Comparison of ENCODE assay signal across 28 cellular contexts in genomic region chr1:36964830-36965229, GRCh38.
"Had no signal": no experiment of that assay in that cellular context is flagged by ENCODE, and none has a peak within 500 bp of the region (broad histone marks: within the 10 kb centered on the region; RNA-seq: fewer than 3 reads in every experiment).

No MANE protein-coding gene starts in this region.

- H3K4me1 ChIP-seq: ascending aorta, colonic mucosa, SJSA1 had no signal

- H3K27me3 ChIP-seq: ascending aorta, cardiac muscle cell, colonic mucosa, SJSA1 had no signal

- H3K4me2 ChIP-seq: SK-N-SH had no signal

- H3K9ac ChIP-seq: SK-N-SH had no signal

- H3K36me3 Mint-ChIP-seq: activated naive CD4-positive, alpha-beta T cell treated with anti-CD3 and anti-CD28 coated beads, Interleukin-2, amount 50 U/mL, for 24 hours; activated naive CD8-positive, alpha-beta T cell treated with anti-CD3 and anti-CD28 coated beads, Interleukin-2, amount 10 ng/mL, durations not matched to agents 7 days and 5 days; WTC11 had no signal

- H3K27me3 Mint-ChIP-seq: activated CD4-positive, alpha-beta T cell treated with anti-CD3 and anti-CD28 coated beads, Interleukin-2, amount 10 ng/mL, durations not matched to agents 7 days and 5 days; activated naive CD8-positive, alpha-beta T cell treated with anti-CD3 and anti-CD28 coated beads, Interleukin-2, amount 10 ng/mL, durations not matched to agents 7 days and 5 days had no signal

- H3K27ac ChIP-seq: ascending aorta, cardiac muscle cell, colonic mucosa, SJSA1 had no signal

- H3K4me1 Mint-ChIP-seq: activated CD4-positive, alpha-beta T cell treated with anti-CD3 and anti-CD28 coated beads for 36 hours; activated CD4-positive, alpha-beta T cell treated with anti-CD3 and anti-CD28 coated beads, Interleukin-2, amount 10 ng/mL, durations not matched to agents 7 days and 5 days; activated naive CD4-positive, alpha-beta T cell treated with anti-CD3 and anti-CD28 coated beads, Interleukin-2, amount 50 U/mL, for 24 hours; activated naive CD8-positive, alpha-beta T cell treated with anti-CD3 and anti-CD28 coated beads, Interleukin-2, amount 10 ng/mL, durations not matched to agents 7 days and 5 days; central memory CD8-positive, alpha-beta T cell had no signal

- H3K27ac Mint-ChIP-seq: activated CD4-positive, alpha-beta T cell treated with anti-CD3 and anti-CD28 coated beads for 36 hours; activated CD4-positive, alpha-beta T cell treated with anti-CD3 and anti-CD28 coated beads, Interleukin-2, amount 10 ng/mL, durations not matched to agents 7 days and 5 days; activated CD8-positive, alpha-beta T cell treated with anti-CD3 and anti-CD28 coated beads, Interleukin-2, amount 10 ng/mL, durations not matched to agents 7 days and 5 days; activated naive CD4-positive, alpha-beta T cell treated with anti-CD3 and anti-CD28 coated beads, Interleukin-2, amount 50 U/mL, for 24 hours; activated naive CD8-positive, alpha-beta T cell treated with anti-CD3 and anti-CD28 coated beads, Interleukin-2, amount 10 ng/mL, durations not matched to agents 7 days and 5 days; activated T-cell treated with anti-CD3 and anti-CD28 coated beads, Interleukin-2, amount 50 U/mL, for 24 hours; activated T-helper 2 cell treated with anti-CD3 and anti-CD28 coated beads, Interferon-gamma antibody, Interleukin-2, Interleukin-4, amounts not matched to agents 10 μg/mL and 5 μg/mL and 100 μg/mL, durations not matched to agents 14 hours and 24 hours and 36 hours; T-helper 1 cell treated with Interleukin-12 subunit alpha and Interleukin-12 subunit beta and Interleukin-4 antibody, amounts not matched to agents 30 μg/mL and 1 μg/mL, for 36 hours; T-helper 2 cell treated with Interferon-gamma antibody and Interleukin-4, amounts not matched to agents 5 μg/mL and 100 μg/mL, for 36 hours; WTC11 had no signal

- H3K9me3 Mint-ChIP-seq: activated CD4-positive, alpha-beta T cell treated with anti-CD3 and anti-CD28 coated beads, Interleukin-2, amount 10 ng/mL, durations not matched to agents 7 days and 5 days; activated naive CD4-positive, alpha-beta T cell treated with anti-CD3 and anti-CD28 coated beads, Interleukin-2, amount 50 U/mL, for 24 hours; activated naive CD8-positive, alpha-beta T cell treated with anti-CD3 and anti-CD28 coated beads, Interleukin-2, amount 10 ng/mL, durations not matched to agents 7 days and 5 days; activated T-cell treated with anti-CD3 and anti-CD28 coated beads, Interleukin-2, amount 50 U/mL, for 24 hours; activated T-helper 2 cell treated with anti-CD3 and anti-CD28 coated beads, Interferon-gamma antibody, Interleukin-2, Interleukin-4, amounts not matched to agents 10 μg/mL and 5 μg/mL and 100 μg/mL, durations not matched to agents 14 hours and 24 hours and 36 hours; central memory CD8-positive, alpha-beta T cell; T-helper 1 cell treated with Interleukin-12 subunit alpha and Interleukin-12 subunit beta and Interleukin-4 antibody, amounts not matched to agents 30 μg/mL and 1 μg/mL, for 36 hours; T-helper 2 cell treated with Interferon-gamma antibody and Interleukin-4, amounts not matched to agents 5 μg/mL and 100 μg/mL, for 36 hours; WTC11 had no signal

- H3K4me3 Mint-ChIP-seq: activated CD4-positive, alpha-beta T cell treated with anti-CD3 and anti-CD28 coated beads for 36 hours; activated CD4-positive, alpha-beta T cell treated with anti-CD3 and anti-CD28 coated beads, Interleukin-2, amount 10 ng/mL, durations not matched to agents 7 days and 5 days; activated CD8-positive, alpha-beta T cell treated with anti-CD3 and anti-CD28 coated beads, Interleukin-2, amount 10 ng/mL, durations not matched to agents 7 days and 5 days; activated naive CD4-positive, alpha-beta T cell treated with anti-CD3 and anti-CD28 coated beads, Interleukin-2, amount 50 U/mL, for 24 hours; activated naive CD8-positive, alpha-beta T cell treated with anti-CD3 and anti-CD28 coated beads, Interleukin-2, amount 10 ng/mL, durations not matched to agents 7 days and 5 days; activated T-cell treated with anti-CD3 and anti-CD28 coated beads, Interleukin-2, amount 50 U/mL, for 24 hours; central memory CD8-positive, alpha-beta T cell; T-helper 1 cell treated with Interleukin-12 subunit alpha and Interleukin-12 subunit beta and Interleukin-4 antibody, amounts not matched to agents 30 μg/mL and 1 μg/mL, for 36 hours; T-helper 2 cell treated with Interferon-gamma antibody and Interleukin-4, amounts not matched to agents 5 μg/mL and 100 μg/mL, for 36 hours; WTC11 had no signal

- H3K36me3 ChIP-seq: ascending aorta, cardiac muscle cell, colonic mucosa, SJSA1 had no signal

- H3K9me3 ChIP-seq: ascending aorta, colonic mucosa, SJSA1, SK-N-SH had no signal

- H3K4me3 ChIP-seq: ascending aorta, cardiac muscle cell, colonic mucosa, K562, SJSA1 had no signal

- DNase-seq: activated CD4-positive, alpha-beta T cell treated with anti-CD3 and anti-CD28 coated beads for 36 hours; activated CD4-positive, alpha-beta T cell treated with anti-CD3 and anti-CD28 coated beads, Interleukin-2, amount 10 ng/mL, durations not matched to agents 7 days and 5 days; activated CD4-positive, alpha-beta T cell treated with anti-CD3 and anti-CD28 coated beads, Interleukin-2, amount 50 U/mL, for 48 hours; activated CD8-positive, alpha-beta T cell treated with anti-CD3 and anti-CD28 coated beads, Interleukin-2, amount 10 ng/mL, durations not matched to agents 7 days and 5 days; activated gamma-delta T cell; activated naive CD4-positive, alpha-beta T cell treated with Interleukin-2 at 50 U/mL for 16 hours; activated naive CD8-positive, alpha-beta T cell treated with anti-CD3 and anti-CD28 coated beads, Interleukin-2, amount 10 ng/mL, durations not matched to agents 7 days and 5 days; activated T-cell treated with anti-CD3 and anti-CD28 coated beads, Interleukin-2, amount 50 U/mL, for 24 hours; amygdala; colonic mucosa; NCI-H1092 treated with DMSO at 0.1 percent for 48 hours; NCI-H1694 treated with DMSO at 0.1 percent for 48 hours; NCI-H2029; NCI-H2107; NCI-H226; NCI-H526; SHP77; SK-N-SH had no signal
